15 cellular contexts compared by ENCODE assay signal in genomic region chr6:131317516-131317915, GRCh38.
DNase-seq lines count a peak whose midpoint lies in the region; ATAC-seq and TF ChIP-seq lines count a peak whose summit lies in the region.
"Had no signal": no experiment of that assay in that cellular context is flagged by ENCODE, and none has a peak within 500 bp of the region (broad histone marks: within the 10 kb centered on the region; RNA-seq: fewer than 3 reads in every experiment).

No MANE protein-coding gene starts in this region.

- H3K79me2 ChIP-seq in GM23248 (ENCODE audit: insufficient read depth) = no peaks in the 10 kb centered on the region

- H3K9ac ChIP-seq in GM23248 = no peak overlapping the region
- H3K9ac ChIP-seq in adipocyte (ENCODE audit: low read length) = no peak overlapping the region

- no peak for ATAC-seq in HG02840 (IDR thresholded peaks at IDR 0.05; ENCODE audit: low FRiP score, unreplicated experiment)

- H3K4me1 ChIP-seq in GM23248 (ENCODE audit: insufficient read depth) (no peaks in the 10 kb centered on the region), adipocyte (ENCODE audit: control insufficient read depth, insufficient read depth, low read length) (no peaks in the 10 kb centered on the region), suprapubic skin (no peaks in the 10 kb centered on the region)
- H3K4me1 ChIP-seq: Caco-2 had no signal

- no peak for TF ChIP-seq EP300 in suprapubic skin (IDR thresholded peaks at IDR 0.05)

- no peak for TF ChIP-seq POLR2A in suprapubic skin (IDR thresholded peaks at IDR 0.05)

- no peak overlapping the region for H3K27ac ChIP-seq in GM23248
- H3K27ac ChIP-seq in suprapubic skin = peak overlapping the region; percentile 51

- no peak overlapping the region for H2AFZ ChIP-seq in GM23248

- H3K4me2 ChIP-seq in GM23248 (ENCODE audit: unreplicated experiment) = no peak overlapping the region

- no peaks in the 10 kb centered on the region for H3K27me3 ChIP-seq in GM23248 (replicated peaks; ENCODE audit: insufficient read depth)
- H3K27me3 ChIP-seq in adipocyte (replicated peaks; ENCODE audit: control insufficient read depth, insufficient read depth, low read length) = no peaks in the 10 kb centered on the region
- H3K27me3 ChIP-seq in suprapubic skin = no peaks in the 10 kb centered on the region

- no peaks in the 10 kb centered on the region for H3K9me2 ChIP-seq in GM23248 (ENCODE audit: insufficient read depth)

- H3K36me3 Mint-ChIP-seq in chondrocyte (ENCODE audit: low read depth) = peaks cover 3% of the 10 kb centered on the region
- H3K36me3 Mint-ChIP-seq: CD14-positive monocyte, IgD-negative memory B cell had no signal

- peak; percentile 76 for DNase-seq in GM23248
- peak; percentile 29 for DNase-seq in adipocyte (ENCODE audit: low read depth)
- DNase-seq in fibroblast of peridontal ligament (ENCODE audit: extremely low read depth) = peak; percentile 2
- no peak for DNase-seq in suprapubic skin (ENCODE audit: low spot score in 2 of 2)
- no peak for DNase-seq in chondrocyte (ENCODE audit: low spot score)
- DNase-seq in stimulated activated CD4-positive, alpha-beta T cell treated with anti-CD3 and anti-CD28 coated beads, Interleukin-2, amount 100 ng/mL, for 24 hours = no peak
- DNase-seq: Caco-2, DMS53, GOT3, NCI-H1092 treated with DMSO at 0.1 percent for 48 hours, NCI-H1694, NCI-H2107 had no signal

- H3K9me3 ChIP-seq in GM23248 (ENCODE audit: low read depth) (no peaks in the 10 kb centered on the region), adipocyte (ENCODE audit: control insufficient read depth, low read length) (peaks cover 8% of the 10 kb centered on the region), suprapubic skin (no peaks in the 10 kb centered on the region)
- H3K9me3 ChIP-seq: Caco-2 had no signal

- H3K9me3 Mint-ChIP-seq in chondrocyte (ENCODE audit: low read depth) = peaks cover 26% of the 10 kb centered on the region

- H3K27ac Mint-ChIP-seq in chondrocyte (ENCODE audit: unreplicated experiment) = no peak overlapping the region
- H3K27ac Mint-ChIP-seq: CD14-positive monocyte, IgD-negative memory B cell had no signal

- no peak for TF ChIP-seq CTCF in suprapubic skin (IDR thresholded peaks at IDR 0.05)
- no peak for TF ChIP-seq CTCF in chondrocyte (IDR thresholded peaks at IDR 0.05)

- H4K20me1 ChIP-seq in GM23248 (ENCODE audit: insufficient read depth) = no peaks in the 10 kb centered on the region

- 18 to 29% methylated on average over 3 of the region's 3 CpGs for WGBS in GM23248 (ENCODE audit: low coverage in 1 of 2, low lambda C conversion rate in 2 of 2, missing lambda C conversion rate in 2 of 2), 2 experiments
- WGBS in suprapubic skin = 87% methylated on average over 3 of the region's 3 CpGs

- H3K4me1 Mint-ChIP-seq in chondrocyte (ENCODE audit: low read depth) = no peaks in the 10 kb centered on the region
- H3K4me1 Mint-ChIP-seq: CD14-positive monocyte, IgD-negative memory B cell had no signal

- no peak overlapping the region for H3K4me3 Mint-ChIP-seq in chondrocyte (ENCODE audit: unreplicated experiment)
- H3K4me3 Mint-ChIP-seq: CD14-positive monocyte, IgD-negative memory B cell had no signal

- in situ Hi-C loops in GM23248 (cut with MboI) = no loop called here

- no peaks in the 10 kb centered on the region for H3K36me3 ChIP-seq in GM23248 (ENCODE audit: low read depth)
- H3K36me3 ChIP-seq in adipocyte (ENCODE audit: control insufficient read depth, insufficient read depth, low read length, severe bottlenecking) = no peaks in the 10 kb centered on the region
- H3K36me3 ChIP-seq in suprapubic skin = no peaks in the 10 kb centered on the region

- H3K27me3 Mint-ChIP-seq in chondrocyte (ENCODE audit: low read depth) = peaks cover 4% of the 10 kb centered on the region

- H3F3A ChIP-seq in GM23248 (ENCODE audit: insufficient read depth) = peaks cover 4% of the 10 kb centered on the region; the same call in 1 of the 2 replicates

- no peak overlapping the region for H3K4me3 ChIP-seq in GM23248
- H3K4me3 ChIP-seq in adipocyte (ENCODE audit: low read length) = no peak overlapping the region
- H3K4me3 ChIP-seq in suprapubic skin = no peak overlapping the region

Comparison
In these comparisons a context has a peak if more than half of its experiments do, and no peak if none do; other contexts are left out.
1. DNase-seq: peak in GM23248 (single experiment), adipocyte (single experiment) and fibroblast of peridontal ligament (single experiment); none in suprapubic skin (0 of 2), chondrocyte (single experiment) and stimulated activated CD4-positive, alpha-beta T cell treated with anti-CD3 and anti-CD28 coated beads, Interleukin-2, amount 100 ng/mL, for 24 hours (0 of 2).